23 cellular contexts compared by ENCODE assay signal in the genomic region with DNA sequence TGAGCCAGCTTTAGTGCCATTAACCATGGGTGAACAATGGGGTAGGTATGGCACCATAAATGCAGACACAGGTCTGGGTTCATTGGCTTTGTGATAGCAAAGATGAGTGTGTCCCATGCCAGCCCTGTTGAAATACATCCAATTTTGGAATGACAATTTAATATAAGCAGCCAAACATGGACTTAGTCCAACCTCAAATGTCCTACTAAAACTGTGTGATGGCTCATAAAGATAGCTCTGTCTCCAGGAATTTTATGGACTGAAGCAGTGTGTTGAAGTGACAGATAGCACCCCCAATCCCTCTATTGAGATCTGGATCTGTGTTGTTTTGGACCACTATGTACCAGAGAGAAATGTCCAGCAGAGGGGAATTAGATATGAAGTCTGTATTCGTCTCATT.
"Had no signal": no experiment of that assay in that cellular context is flagged by ENCODE, and none has a peak within 500 bp of the region (broad histone marks: within the 10 kb centered on the region; RNA-seq: fewer than 3 reads in every experiment).

No MANE protein-coding gene starts in this region.

- H3K4me3 ChIP-seq: coronary artery, dorsolateral prefrontal cortex, esophagus squamous epithelium, gastrocnemius medialis, heart right ventricle, left lung, lower lobe of right lung, mucosa of descending colon had no signal

- H3K27ac Mint-ChIP-seq: mesothelial cell of epicardium had no signal

- H3K36me3 Mint-ChIP-seq: mesothelial cell of epicardium had no signal

- H3K4me3 Mint-ChIP-seq: mesothelial cell of epicardium had no signal

- H3K27ac ChIP-seq: coronary artery, dorsolateral prefrontal cortex, epithelial cell of prostate, esophagus squamous epithelium, gastrocnemius medialis, heart right ventricle, left lung, lower lobe of right lung had no signal

- ATAC-seq: esophagus mucosa, gastrocnemius medialis, heart right ventricle, left cardiac atrium, left lung, left ventricle myocardium superior, lower lobe of right lung, mucosa of descending colon had no signal

- H3K36me3 ChIP-seq: esophagus squamous epithelium, gastrocnemius medialis, heart right ventricle, left lung, lower lobe of right lung had no signal

- DNase-seq: dermis blood vessel endothelial cell; dorsolateral prefrontal cortex; effector CD4-positive, alpha-beta T cell; effector memory CD4-positive, alpha-beta T cell; erythroblast; esophagus squamous epithelium; foreskin fibroblast; foreskin melanocyte; gastrocnemius medialis; glutamatergic neuron; head of caudate nucleus; heart right ventricle; hippocampal formation; left cardiac atrium; left lung; left ventricle myocardium superior; lower lobe of right lung; mesenchymal stem cell; mucosa of descending colon had no signal

- H3K4me1 ChIP-seq: gastrocnemius medialis, lower lobe of right lung had no signal

- H3K27me3 ChIP-seq: esophagus squamous epithelium, gastrocnemius medialis, heart right ventricle, left lung had no signal

- H3K9me3 ChIP-seq: esophagus squamous epithelium, gastrocnemius medialis, heart right ventricle, left lung, lower lobe of right lung, mucosa of descending colon had no signal
